Comparison of ENCODE assay signal across 27 cellular contexts in genomic region chr6:40172272-40172671, GRCh38.
"Had no signal": no experiment of that assay in that cellular context is flagged by ENCODE, and none has a peak within 500 bp of the region (broad histone marks: within the 10 kb centered on the region; RNA-seq: fewer than 3 reads in every experiment).

No MANE protein-coding gene starts in this region.

- H3K9ac ChIP-seq: neural progenitor cell, parathyroid adenoma had no signal

- H3K4me1 ChIP-seq: neural progenitor cell, parathyroid adenoma, psoas muscle, spleen, testis, tibial artery, transverse colon, upper lobe of right lung, vagina had no signal

- H3K4me3 ChIP-seq: neural progenitor cell, ovary, psoas muscle, skin epidermis, smooth muscle cell, spleen, suprapubic skin, testis, tibial artery, transverse colon, upper lobe of right lung, vagina had no signal

- H2AFZ ChIP-seq: neural progenitor cell, parathyroid adenoma had no signal

- H3K36me3 ChIP-seq: neural progenitor cell, ovary, spleen, suprapubic skin, tibial artery, transverse colon, upper lobe of right lung, vagina had no signal

- ATAC-seq: natural killer cell; psoas muscle; right cardiac atrium; sciatic nerve; stimulated activated naive CD8-positive, alpha-beta T cell treated with anti-CD3 and anti-CD28 coated beads, Interleukin-15, amount 100 ng/mL, for 72 hours; stimulated activated naive CD8-positive, alpha-beta T cell treated with anti-CD3 and anti-CD28 coated beads, Interleukin-15, Interleukin-2, amounts not matched to agents 100 U/mL and 50 U/mL, for 24 hours; upper lobe of right lung had no signal

- H3K27me3 ChIP-seq: neural progenitor cell, ovary, testis, tibial artery, upper lobe of right lung, vagina had no signal

- H3K27ac ChIP-seq: neural progenitor cell, ovary, parathyroid adenoma, psoas muscle, spleen, suprapubic skin, testis, tibial artery, transverse colon, upper lobe of right lung, vagina had no signal

- H3K9me3 ChIP-seq: ovary, psoas muscle, spleen, suprapubic skin, testis, tibial artery, transverse colon, upper lobe of right lung, vagina had no signal

- H3K79me2 ChIP-seq: parathyroid adenoma had no signal

- DNase-seq: natural killer cell; occipital lobe; ovary; posterior cingulate gyrus; psoas muscle; right cardiac atrium; spleen; stimulated activated CD4-positive, alpha-beta T cell treated with anti-CD3 and anti-CD28 coated beads, Interleukin-12 subunit alpha, Interleukin-12 subunit beta, amount 100 ng/mL, for 4 hours; stimulated activated CD4-positive, alpha-beta T cell treated with anti-CD3 and anti-CD28 coated beads, Interleukin-1b, Interleukin-23, amount 100 ng/mL, for 48 hours; stimulated activated CD4-positive, alpha-beta T cell treated with anti-CD3 and anti-CD28 coated beads, Interleukin-4, amount 100 ng/mL, for 1 hour; stimulated activated CD4-positive, alpha-beta T cell treated with anti-CD3 and anti-CD28 coated beads, Interleukin-4, amount 100 ng/mL, for 4 hours; stimulated activated CD8-positive, alpha-beta memory T cell treated with anti-CD3 and anti-CD28 coated beads, Interleukin-4, amount 100 ng/mL, for 48 hours; stimulated activated naive CD4-positive, alpha-beta T cell; stimulated activated naive CD8-positive, alpha-beta T cell treated with anti-CD3 and anti-CD28 coated beads, Interleukin-15, amount 100 ng/mL, for 72 hours; stimulated activated naive CD8-positive, alpha-beta T cell treated with anti-CD3 and anti-CD28 coated beads, Interleukin-15, Interleukin-2, amounts not matched to agents 100 U/mL and 50 U/mL, for 24 hours; substantia nigra; testis; tibial artery; transverse colon; upper lobe of right lung had no signal

- H3K4me2 ChIP-seq: neural progenitor cell, smooth muscle cell had no signal
